In the genomic region with DNA sequence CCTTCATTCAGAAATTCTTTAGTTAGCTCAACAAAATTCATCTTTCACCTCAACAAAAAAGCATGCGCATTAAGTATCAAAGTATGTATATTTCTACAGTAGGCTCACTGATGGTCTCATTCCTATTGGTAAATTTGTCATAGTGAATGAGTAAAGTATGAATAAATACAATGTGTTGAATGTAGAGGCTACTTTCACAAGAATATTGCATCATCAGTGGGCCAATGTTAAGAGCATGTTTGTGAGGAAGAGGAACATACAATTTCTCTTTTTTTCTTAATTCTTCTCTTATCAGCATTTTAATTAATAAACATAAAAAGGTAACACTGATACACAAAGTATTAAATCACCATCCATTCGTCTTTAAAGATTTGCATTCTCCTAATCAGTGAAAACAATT, we compare ENCODE assay signal across 23 cellular contexts.
"Had no signal": no experiment of that assay in that cellular context is flagged by ENCODE, and none has a peak within 500 bp of the region (broad histone marks: within the 10 kb centered on the region; RNA-seq: fewer than 3 reads in every experiment).

No MANE protein-coding gene starts in this region.

- H3K4me3 ChIP-seq: breast epithelium, psoas muscle, stomach, thyroid gland, upper lobe of right lung had no signal

- H3K27me3 ChIP-seq: breast epithelium, stomach, thyroid gland, upper lobe of right lung had no signal

- DNase-seq: activated CD4-positive, alpha-beta memory T cell treated with anti-CD3 and anti-CD28 coated beads, Interleukin-2, amount 10 ng/mL, durations not matched to agents 7 days and 5 days; activated CD4-positive, alpha-beta T cell treated with anti-CD3 and anti-CD28 coated beads for 1 hour; activated CD4-positive, alpha-beta T cell treated with anti-CD3 and anti-CD28 coated beads, Interleukin-2, amount 10 ng/mL, durations not matched to agents 7 days and 5 days; activated CD8-positive, alpha-beta memory T cell treated with anti-CD3 and anti-CD28 coated beads, Interleukin-2, amount 50 U/mL, for 48 hours; activated naive CD8-positive, alpha-beta T cell treated with anti-CD3 and anti-CD28 coated beads, Interleukin-2, amount 50 U/mL, for 24 hours; activated T-cell treated with anti-CD3 and anti-CD28 coated beads, Interleukin-2, amount 50 U/mL, for 4 hours; dermis blood vessel endothelial cell; effector CD4-positive, alpha-beta T cell; foreskin melanocyte; left cardiac atrium; mammary epithelial cell; naive B cell; occipital lobe; psoas muscle; stimulated activated CD4-positive, alpha-beta T cell treated with anti-CD3 and anti-CD28 coated beads, Interleukin-15, amount 100 ng/mL, for 24 hours; stimulated activated CD4-positive, alpha-beta T cell treated with anti-CD3 and anti-CD28 coated beads, Interleukin-2, amount 100 ng/mL, for 24 hours; stimulated activated naive B cell treated with anti-CD40 and anti-IgM and Interleukin-4, amounts not matched to agents 10 μg/mL and 1 μg/mL and 100 μg/mL, for 72 hours; stomach; T-helper 17 cell; thyroid gland; upper lobe of right lung had no signal

- H3K9me3 ChIP-seq: breast epithelium, psoas muscle, stomach, thyroid gland, upper lobe of right lung had no signal

- H3K4me1 ChIP-seq: breast epithelium, parathyroid adenoma, psoas muscle, thyroid gland, upper lobe of right lung had no signal

- H3K27ac ChIP-seq: breast epithelium, parathyroid adenoma, psoas muscle, stomach, thyroid gland, upper lobe of right lung had no signal

- H3K36me3 ChIP-seq: breast epithelium, stomach, thyroid gland, upper lobe of right lung had no signal
